Comparison of ENCODE assay signal across 1 cellular context in the genomic region with DNA sequence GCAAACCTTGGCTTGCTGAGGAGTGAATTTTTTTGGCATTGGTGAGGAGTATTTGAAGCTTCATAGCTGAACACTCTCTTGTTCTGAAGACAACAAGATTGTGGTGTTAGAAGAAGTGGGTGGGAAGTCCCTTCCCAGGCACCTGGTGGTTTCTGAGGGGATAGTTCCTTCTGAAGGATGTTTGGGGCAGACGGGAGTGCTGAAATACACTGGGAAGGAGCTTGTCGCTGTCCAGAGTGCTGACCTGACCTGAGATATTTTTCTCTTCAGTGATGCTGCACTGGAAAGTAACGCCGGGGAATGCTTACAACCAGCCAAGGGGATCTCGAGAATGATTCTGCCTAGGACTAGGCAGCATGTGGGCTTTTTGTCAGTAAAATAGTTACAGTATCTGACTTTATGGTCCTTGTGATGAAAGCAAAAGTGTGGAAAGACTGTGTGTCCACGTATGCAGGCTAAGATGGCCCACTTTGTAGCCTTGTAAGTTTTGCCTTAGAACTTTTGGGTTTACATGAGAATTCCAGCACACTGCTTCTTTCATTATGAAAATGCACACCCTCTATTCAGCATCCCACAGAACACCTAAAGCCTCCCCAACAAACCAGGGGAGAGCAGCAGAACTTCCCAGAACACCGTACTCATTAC.
A peak's percentile ranks its signal among the peaks of the same experiment; 100 is the strongest.
TF ChIP-seq lines count a peak whose summit lies in the region.

No MANE protein-coding gene starts in this region.

TF ChIP-seq in PFSK-1, 5 proteins besides CTCF, POLR2A, EP300 and RAD21 (continued from another document):
- TF ChIP-seq, protein P1, sequence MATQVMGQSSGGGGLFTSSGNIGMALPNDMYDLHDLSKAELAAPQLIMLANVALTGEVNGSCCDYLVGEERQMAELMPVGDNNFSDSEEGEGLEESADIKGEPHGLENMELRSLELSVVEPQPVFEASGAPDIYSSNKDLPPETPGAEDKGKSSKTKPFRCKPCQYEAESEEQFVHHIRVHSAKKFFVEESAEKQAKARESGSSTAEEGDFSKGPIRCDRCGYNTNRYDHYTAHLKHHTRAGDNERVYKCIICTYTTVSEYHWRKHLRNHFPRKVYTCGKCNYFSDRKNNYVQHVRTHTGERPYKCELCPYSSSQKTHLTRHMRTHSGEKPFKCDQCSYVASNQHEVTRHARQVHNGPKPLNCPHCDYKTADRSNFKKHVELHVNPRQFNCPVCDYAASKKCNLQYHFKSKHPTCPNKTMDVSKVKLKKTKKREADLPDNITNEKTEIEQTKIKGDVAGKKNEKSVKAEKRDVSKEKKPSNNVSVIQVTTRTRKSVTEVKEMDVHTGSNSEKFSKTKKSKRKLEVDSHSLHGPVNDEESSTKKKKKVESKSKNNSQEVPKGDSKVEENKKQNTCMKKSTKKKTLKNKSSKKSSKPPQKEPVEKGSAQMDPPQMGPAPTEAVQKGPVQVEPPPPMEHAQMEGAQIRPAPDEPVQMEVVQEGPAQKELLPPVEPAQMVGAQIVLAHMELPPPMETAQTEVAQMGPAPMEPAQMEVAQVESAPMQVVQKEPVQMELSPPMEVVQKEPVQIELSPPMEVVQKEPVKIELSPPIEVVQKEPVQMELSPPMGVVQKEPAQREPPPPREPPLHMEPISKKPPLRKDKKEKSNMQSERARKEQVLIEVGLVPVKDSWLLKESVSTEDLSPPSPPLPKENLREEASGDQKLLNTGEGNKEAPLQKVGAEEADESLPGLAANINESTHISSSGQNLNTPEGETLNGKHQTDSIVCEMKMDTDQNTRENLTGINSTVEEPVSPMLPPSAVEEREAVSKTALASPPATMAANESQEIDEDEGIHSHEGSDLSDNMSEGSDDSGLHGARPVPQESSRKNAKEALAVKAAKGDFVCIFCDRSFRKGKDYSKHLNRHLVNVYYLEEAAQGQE (IDR thresholded peaks at IDR 0.05; ENCODE audit: insufficient read depth in 1 of 2, low read depth in 2 of 2, low read length in 2 of 2), result peak; percentile 92 to 97
- no peak for TF ChIP-seq SIN3A (IDR thresholded peaks at IDR 0.05; ENCODE audit: borderline replicate concordance, insufficient read depth, low read length)
- no peak for TF ChIP-seq FOXP2 (optimal IDR thresholded peaks at IDR 0.05; ENCODE audit: borderline replicate concordance, extremely low read depth, extremely low read length, insufficient read depth)
